Comparison of ENCODE assay signal across 18 cellular contexts in the genomic region with DNA sequence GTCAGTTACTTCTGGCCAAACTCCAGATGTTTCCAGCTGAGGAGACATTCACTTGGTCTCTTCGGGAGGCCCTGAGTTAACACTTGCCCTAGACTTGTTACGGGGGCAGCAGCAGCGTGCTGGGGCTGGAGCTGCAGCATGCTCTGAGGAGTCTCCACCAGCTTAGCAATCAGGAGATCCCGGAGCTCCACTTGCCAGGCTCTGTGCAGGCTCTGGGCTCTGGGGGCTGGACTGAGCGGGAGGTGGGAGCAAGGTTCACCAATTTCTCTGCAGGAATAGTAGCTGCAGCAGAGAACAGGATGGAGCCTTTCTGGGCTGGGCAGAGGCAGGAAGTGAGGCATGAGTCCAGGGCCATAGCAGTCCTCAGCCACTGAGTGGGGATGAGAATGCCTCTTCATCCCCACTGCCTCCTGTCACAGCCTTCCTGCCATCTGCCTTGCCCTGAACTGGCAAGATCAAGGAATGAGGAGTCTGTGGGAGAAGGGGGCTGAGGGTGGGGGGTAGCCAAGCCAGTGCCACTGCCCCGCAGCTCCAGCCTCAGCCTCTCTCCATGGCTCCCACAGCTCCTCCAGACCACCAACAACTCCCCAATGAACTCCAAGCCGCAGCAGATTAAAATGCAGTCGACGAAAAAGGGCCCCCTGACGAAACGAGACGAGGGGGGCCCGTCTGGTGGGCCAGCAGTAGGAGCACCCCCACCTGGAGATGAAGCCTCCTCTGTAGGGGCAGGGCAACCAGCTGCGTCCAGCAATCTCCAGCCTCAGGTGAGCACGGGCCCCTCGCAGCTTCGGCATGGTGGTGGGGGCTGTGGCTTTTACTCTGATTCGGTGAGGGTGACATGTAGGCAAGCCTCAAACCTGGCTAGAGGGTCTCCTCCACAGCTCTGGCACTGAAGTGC. TPM values are rescaled to one million over a fixed set of nuclear protein-coding genes. Genes with fewer than 3 reads are reported as not detected.
DNase-seq lines count a peak whose midpoint lies in the region; ATAC-seq lines count a peak whose summit lies in the region.
"Had no signal": no experiment of that assay in that cellular context is flagged by ENCODE, and none has a peak within 500 bp of the region (broad histone marks: within the 10 kb centered on the region; RNA-seq: fewer than 3 reads in every experiment).

No MANE protein-coding gene starts in this region.

- H3K9me3 Mint-ChIP-seq in activated naive CD4-positive, alpha-beta T cell treated with anti-CD3 and anti-CD28 coated beads for 36 hours: no peaks in the 10 kb centered on the region
- no peaks in the 10 kb centered on the region for H3K9me3 Mint-ChIP-seq in effector memory CD8-positive, alpha-beta T cell
- no peaks in the 10 kb centered on the region for H3K9me3 Mint-ChIP-seq in stimulated activated effector memory CD8-positive, alpha-beta T cell treated with anti-CD3 and anti-CD28 coated beads, Interleukin-12 subunit alpha, Interleukin-12 subunit beta, amount 100 ng/mL, for 72 hours
- H3K9me3 Mint-ChIP-seq: activated naive CD4-positive, alpha-beta T cell treated with anti-CD3 and anti-CD28 coated beads, Interleukin-2, amount 50 U/mL, for 24 hours had no signal

- in situ Hi-C loops in KBM-7 (cut with MboI; ENCODE audit: low pct_unique_long_range_greater_than_20kb, low sequenced_read_pairs): no loop called here

- no peak overlapping the region for H3K4me3 Mint-ChIP-seq in activated naive CD4-positive, alpha-beta T cell treated with anti-CD3 and anti-CD28 coated beads for 36 hours
- H3K4me3 Mint-ChIP-seq in T-helper 17 cell: no peak overlapping the region
- H3K4me3 Mint-ChIP-seq in effector memory CD8-positive, alpha-beta T cell: peak overlapping the region; percentile 22 to 44
- H3K4me3 Mint-ChIP-seq in stimulated activated effector memory CD8-positive, alpha-beta T cell treated with anti-CD3 and anti-CD28 coated beads, Interleukin-12 subunit alpha, Interleukin-12 subunit beta, amount 100 ng/mL, for 72 hours: no peak overlapping the region
- H3K4me3 Mint-ChIP-seq: activated naive CD4-positive, alpha-beta T cell treated with anti-CD3 and anti-CD28 coated beads, Interleukin-2, amount 50 U/mL, for 24 hours had no signal

- intact Hi-C loops in activated naive CD4-positive, alpha-beta T cell treated with anti-CD3 and anti-CD28 coated beads for 36 hours (cut with micrococcal nuclease): no loop called here

- no peaks in the 10 kb centered on the region for H3K27me3 Mint-ChIP-seq in activated naive CD4-positive, alpha-beta T cell treated with anti-CD3 and anti-CD28 coated beads for 36 hours (ENCODE audit: low read depth)
- H3K27me3 Mint-ChIP-seq in T-helper 17 cell: no peaks in the 10 kb centered on the region
- no peaks in the 10 kb centered on the region for H3K27me3 Mint-ChIP-seq in effector memory CD8-positive, alpha-beta T cell
- H3K27me3 Mint-ChIP-seq: activated naive CD4-positive, alpha-beta T cell treated with anti-CD3 and anti-CD28 coated beads, Interleukin-2, amount 50 U/mL, for 24 hours had no signal

- no peaks in the 10 kb centered on the region for H3K9me3 ChIP-seq in T-helper 17 cell (ENCODE audit: control insufficient read depth, low read length, poor library complexity, severe bottlenecking)
- H3K9me3 ChIP-seq: stomach had no signal

- ATAC-seq in T-helper 17 cell: no peak
- no peak for ATAC-seq in effector memory CD8-positive, alpha-beta T cell (replicated peaks)
- ATAC-seq in stimulated activated effector memory CD8-positive, alpha-beta T cell treated with anti-CD3 and anti-CD28 coated beads, Interleukin-12 subunit alpha, Interleukin-12 subunit beta, amount 100 ng/mL, for 72 hours: no peak
- ATAC-seq in HG02852 (IDR thresholded peaks at IDR 0.05; ENCODE audit: unreplicated experiment): no peak
- ATAC-seq: Right ventricle myocardium inferior had no signal

- peaks cover 35% of the 10 kb centered on the region for H3K36me3 Mint-ChIP-seq in activated naive CD4-positive, alpha-beta T cell treated with anti-CD3 and anti-CD28 coated beads for 36 hours (ENCODE audit: low read depth)
- peaks cover 6% of the 10 kb centered on the region for H3K36me3 Mint-ChIP-seq in T-helper 17 cell (ENCODE audit: low read depth)
- peaks cover 100% of the 10 kb centered on the region for H3K36me3 Mint-ChIP-seq in effector memory CD8-positive, alpha-beta T cell (ENCODE audit: insufficient read depth)
- H3K36me3 Mint-ChIP-seq in stimulated activated effector memory CD8-positive, alpha-beta T cell treated with anti-CD3 and anti-CD28 coated beads, Interleukin-12 subunit alpha, Interleukin-12 subunit beta, amount 100 ng/mL, for 72 hours: peaks cover 100% of the 10 kb centered on the region

- H3K4me1 Mint-ChIP-seq in activated naive CD4-positive, alpha-beta T cell treated with anti-CD3 and anti-CD28 coated beads for 36 hours (ENCODE audit: low read depth): peaks cover 8% of the 10 kb centered on the region
- H3K4me1 Mint-ChIP-seq in T-helper 17 cell: peaks cover 28% of the 10 kb centered on the region
- H3K4me1 Mint-ChIP-seq in effector memory CD8-positive, alpha-beta T cell (ENCODE audit: low read depth in 2 of 2): peaks cover 22 to 29% of the 10 kb centered on the region in 2 donors
- peaks cover 39% of the 10 kb centered on the region for H3K4me1 Mint-ChIP-seq in stimulated activated effector memory CD8-positive, alpha-beta T cell treated with anti-CD3 and anti-CD28 coated beads, Interleukin-12 subunit alpha, Interleukin-12 subunit beta, amount 100 ng/mL, for 72 hours

- peak; percentile 3 for DNase-seq in activated naive CD4-positive, alpha-beta T cell treated with anti-CD3 and anti-CD28 coated beads for 36 hours
- DNase-seq in activated naive CD4-positive, alpha-beta T cell treated with Interleukin-2 at 50 U/mL for 16 hours: no peak
- DNase-seq in T-helper 17 cell (no peak), SIG-M5 (lab: John Stamatoyannopoulos, UW) (no peak), KBM-7 (no peak)
- no peak for DNase-seq in effector memory CD8-positive, alpha-beta T cell
- no peak for DNase-seq in stimulated activated effector memory CD8-positive, alpha-beta T cell treated with anti-CD3 and anti-CD28 coated beads, Interleukin-12 subunit alpha, Interleukin-12 subunit beta, amount 100 ng/mL, for 72 hours (ENCODE audit: low spot score in 2 of 2)
- DNase-seq: ACHN; activated CD8-positive, alpha-beta memory T cell treated with anti-CD3 and anti-CD28 coated beads, Interleukin-2, amount 50 U/mL, for 4 hours; DND-41; GOT3; NCI-H2029 treated with DMSO at 0.1 percent for 48 hours; NCI-H510A treated with DMSO at 0.1 percent for 48 hours; stimulated activated CD4-positive, alpha-beta T cell treated with anti-CD3 and anti-CD28 coated beads, Interleukin-2, amount 100 ng/mL, for 24 hours; stomach had no signal

- CTCF ChIA-PET in activated naive CD4-positive, alpha-beta T cell treated with anti-CD3 and anti-CD28 coated beads for 36 hours (lab: Charles Lee): no interaction called here

- H3K27ac Mint-ChIP-seq in activated naive CD4-positive, alpha-beta T cell treated with anti-CD3 and anti-CD28 coated beads for 36 hours: peak overlapping the region; percentile 44
- H3K27ac Mint-ChIP-seq in T-helper 17 cell: peak overlapping the region; percentile 11
- peak overlapping the region; percentile 28 to 95 for H3K27ac Mint-ChIP-seq in effector memory CD8-positive, alpha-beta T cell
- peak overlapping the region; percentile 93 for H3K27ac Mint-ChIP-seq in stimulated activated effector memory CD8-positive, alpha-beta T cell treated with anti-CD3 and anti-CD28 coated beads, Interleukin-12 subunit alpha, Interleukin-12 subunit beta, amount 100 ng/mL, for 72 hours

RNA-seq across cellular contexts. Expression of a gene that starts 23.4 kb away (rescaled TPM):
- 100 to 1,000 TPM in 1 of 2 experiments, 10 to 100 TPM in 1; 98.9 to 107 TPM for total RNA-seq in activated naive CD4-positive, alpha-beta T cell treated with anti-CD3 and anti-CD28 coated beads for 36 hours
- 100 to 1,000 TPM; 220 to 235 TPM for total RNA-seq in T-helper 17 cell

RNA-seq across cellular contexts. Expression of a gene that starts 26.6 kb away (rescaled TPM):
- total RNA-seq in activated naive CD4-positive, alpha-beta T cell treated with anti-CD3 and anti-CD28 coated beads for 36 hours: 100 to 1,000 TPM; 120 to 121 TPM
- 100 to 1,000 TPM; 426 to 485 TPM for total RNA-seq in T-helper 17 cell

RNA-seq across cellular contexts. Expression of a gene that starts 28.4 kb away (rescaled TPM):
- total RNA-seq in activated naive CD4-positive, alpha-beta T cell treated with anti-CD3 and anti-CD28 coated beads for 36 hours: 10 to 100 TPM; 48.9 to 54.3 TPM
- 100 to 1,000 TPM; 132 to 157 TPM for total RNA-seq in T-helper 17 cell

RNA-seq across cellular contexts. Expression of a gene that starts 47.4 kb away (rescaled TPM):
- 100 to 1,000 TPM; 151 to 154 TPM for total RNA-seq in activated naive CD4-positive, alpha-beta T cell treated with anti-CD3 and anti-CD28 coated beads for 36 hours
- 10 to 100 TPM; 56.3 to 63.5 TPM for total RNA-seq in T-helper 17 cell

Comparison
In these comparisons a context has a peak if more than half of its experiments do, and no peak if none do; other contexts are left out.
1. H3K27ac Mint-ChIP-seq: peak in every context shown above with its lines; median percentile 93 in stimulated activated effector memory CD8-positive, alpha-beta T cell treated with anti-CD3 and anti-CD28 coated beads, Interleukin-12 subunit alpha, Interleukin-12 subunit beta, amount 100 ng/mL, for 72 hours; 62 in effector memory CD8-positive, alpha-beta T cell; 44 in activated naive CD4-positive, alpha-beta T cell treated with anti-CD3 and anti-CD28 coated beads for 36 hours; 11 in T-helper 17 cell.
2. H3K4me3 Mint-ChIP-seq: peak in effector memory CD8-positive, alpha-beta T cell (2 of 2); none in activated naive CD4-positive, alpha-beta T cell treated with anti-CD3 and anti-CD28 coated beads for 36 hours (single experiment), T-helper 17 cell (single experiment) and stimulated activated effector memory CD8-positive, alpha-beta T cell treated with anti-CD3 and anti-CD28 coated beads, Interleukin-12 subunit alpha, Interleukin-12 subunit beta, amount 100 ng/mL, for 72 hours (single experiment).